ENCODE assay signal across 1 cellular context in the genomic region with DNA sequence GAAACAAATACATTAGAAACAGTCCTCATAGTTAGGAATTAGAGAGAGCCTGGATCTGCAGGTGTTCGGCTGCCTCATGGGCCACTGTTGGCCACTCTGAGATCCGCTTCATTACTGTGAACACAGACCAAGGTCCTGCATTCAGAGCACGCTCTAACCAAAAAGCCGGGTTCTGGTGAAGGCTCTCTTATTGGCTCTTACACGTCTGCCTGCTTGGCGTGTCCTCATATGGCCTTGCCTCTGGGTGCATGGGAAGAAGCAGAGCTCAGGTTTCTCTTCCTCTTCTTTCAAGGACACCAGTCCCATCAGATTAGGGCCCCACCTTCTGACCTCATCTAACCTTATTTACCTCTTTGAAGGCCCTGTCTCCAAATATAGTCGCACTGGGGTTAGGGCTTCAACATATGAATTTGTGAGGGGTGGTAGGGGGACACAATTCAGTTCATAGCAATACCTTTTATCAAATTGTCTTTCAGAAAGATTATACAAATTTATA.
TF ChIP-seq lines count a peak whose summit lies in the region.

No MANE protein-coding gene starts in this region.

TF ChIP-seq in HepG2, 621 proteins besides CTCF, POLR2A, EP300 and RAD21 (continued from another document and continues in another):
- TF ChIP-seq, protein P1, sequence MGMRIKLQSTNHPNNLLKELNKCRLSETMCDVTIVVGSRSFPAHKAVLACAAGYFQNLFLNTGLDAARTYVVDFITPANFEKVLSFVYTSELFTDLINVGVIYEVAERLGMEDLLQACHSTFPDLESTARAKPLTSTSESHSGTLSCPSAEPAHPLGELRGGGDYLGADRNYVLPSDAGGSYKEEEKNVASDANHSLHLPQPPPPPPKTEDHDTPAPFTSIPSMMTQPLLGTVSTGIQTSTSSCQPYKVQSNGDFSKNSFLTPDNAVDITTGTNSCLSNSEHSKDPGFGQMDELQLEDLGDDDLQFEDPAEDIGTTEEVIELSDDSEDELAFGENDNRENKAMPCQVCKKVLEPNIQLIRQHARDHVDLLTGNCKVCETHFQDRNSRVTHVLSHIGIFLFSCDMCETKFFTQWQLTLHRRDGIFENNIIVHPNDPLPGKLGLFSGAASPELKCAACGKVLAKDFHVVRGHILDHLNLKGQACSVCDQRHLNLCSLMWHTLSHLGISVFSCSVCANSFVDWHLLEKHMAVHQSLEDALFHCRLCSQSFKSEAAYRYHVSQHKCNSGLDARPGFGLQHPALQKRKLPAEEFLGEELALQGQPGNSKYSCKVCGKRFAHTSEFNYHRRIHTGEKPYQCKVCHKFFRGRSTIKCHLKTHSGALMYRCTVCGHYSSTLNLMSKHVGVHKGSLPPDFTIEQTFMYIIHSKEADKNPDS (CRISPR knock-in tag; IDR thresholded peaks at IDR 0.05) = no peak
- TF ChIP-seq ZNF7 (CRISPR knock-in tag; IDR thresholded peaks at IDR 0.05) = no peak
- TF ChIP-seq ZNF841 (CRISPR knock-in tag; IDR thresholded peaks at IDR 0.05; ENCODE audit: borderline replicate concordance) = no peak
- TF ChIP-seq HOXA9 (CRISPR knock-in tag; IDR thresholded peaks at IDR 0.05; ENCODE audit: borderline replicate concordance) = no peak
- no peak for TF ChIP-seq KLF15 (CRISPR knock-in tag; IDR thresholded peaks at IDR 0.05; ENCODE audit: borderline replicate concordance)
- TF ChIP-seq FOXP1 (IDR thresholded peaks at IDR 0.05) = no peak
- TF ChIP-seq FOXP1 (CRISPR knock-in tag; IDR thresholded peaks at IDR 0.05) = 0 out of 2 replicates have a peak, but pooled peaks have one; percentile 22
- no peak for TF ChIP-seq ZNF333 (CRISPR knock-in tag; IDR thresholded peaks at IDR 0.05; ENCODE audit: borderline replicate concordance)
- no peak for TF ChIP-seq ZBTB1 (CRISPR knock-in tag; IDR thresholded peaks at IDR 0.05; ENCODE audit: borderline replicate concordance)
- TF ChIP-seq ZNF598 (CRISPR knock-in tag; IDR thresholded peaks at IDR 0.05; ENCODE audit: borderline replicate concordance) = no peak
- TF ChIP-seq KAT8 (CRISPR knock-in tag; IDR thresholded peaks at IDR 0.05) = 0 out of 2 replicates have a peak, but pooled peaks have one; percentile 15
- TF ChIP-seq, protein P2, sequence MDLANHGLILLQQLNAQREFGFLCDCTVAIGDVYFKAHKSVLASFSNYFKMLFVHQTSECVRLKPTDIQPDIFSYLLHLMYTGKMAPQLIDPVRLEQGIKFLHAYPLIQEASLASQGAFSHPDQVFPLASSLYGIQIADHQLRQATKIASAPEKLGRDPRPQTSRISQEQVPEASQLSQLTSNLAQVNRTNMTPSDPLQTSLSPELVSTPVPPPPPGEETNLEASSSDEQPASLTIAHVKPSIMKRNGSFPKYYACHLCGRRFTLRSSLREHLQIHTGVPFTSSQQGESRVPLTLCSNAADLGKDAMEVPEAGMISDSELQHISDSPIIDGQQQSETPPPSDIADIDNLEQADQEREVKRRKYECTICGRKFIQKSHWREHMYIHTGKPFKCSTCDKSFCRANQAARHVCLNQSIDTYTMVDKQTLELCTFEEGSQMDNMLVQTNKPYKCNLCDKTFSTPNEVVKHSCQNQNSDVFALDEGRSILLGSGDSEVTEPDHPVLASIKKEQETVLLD (CRISPR knock-in tag; IDR thresholded peaks at IDR 0.05; ENCODE audit: low read depth) = no peak
- no peak for TF ChIP-seq NCOA1 (CRISPR knock-in tag; IDR thresholded peaks at IDR 0.05)
- TF ChIP-seq HDAC2 (CRISPR knock-in tag; IDR thresholded peaks at IDR 0.05) = peak; percentile 47; the same call in 1 of the 2 replicates
- TF ChIP-seq SRSF9 (IDR thresholded peaks at IDR 0.05; ENCODE audit: borderline replicate concordance, insufficient read depth, low read depth, low read length, poor library complexity, severe bottlenecking) = no peak
- no peak for TF ChIP-seq ZNF709 (CRISPR knock-in tag; IDR thresholded peaks at IDR 0.05)
- no peak for TF ChIP-seq HMGA1 (CRISPR knock-in tag; conservative IDR thresholded peaks at IDR 0.05)
- TF ChIP-seq, protein P3, sequence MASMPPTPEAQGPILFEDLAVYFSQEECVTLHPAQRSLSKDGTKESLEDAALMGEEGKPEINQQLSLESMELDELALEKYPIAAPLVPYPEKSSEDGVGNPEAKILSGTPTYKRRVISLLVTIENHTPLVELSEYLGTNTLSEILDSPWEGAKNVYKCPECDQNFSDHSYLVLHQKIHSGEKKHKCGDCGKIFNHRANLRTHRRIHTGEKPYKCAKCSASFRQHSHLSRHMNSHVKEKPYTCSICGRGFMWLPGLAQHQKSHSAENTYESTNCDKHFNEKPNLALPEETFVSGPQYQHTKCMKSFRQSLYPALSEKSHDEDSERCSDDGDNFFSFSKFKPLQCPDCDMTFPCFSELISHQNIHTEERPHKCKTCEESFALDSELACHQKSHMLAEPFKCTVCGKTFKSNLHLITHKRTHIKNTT (CRISPR knock-in tag; IDR thresholded peaks at IDR 0.05) = no peak
- TF ChIP-seq RELA (CRISPR knock-in tag; IDR thresholded peaks at IDR 0.05) = no peak
- no peak for TF ChIP-seq DPF2 (CRISPR knock-in tag; IDR thresholded peaks at IDR 0.05; ENCODE audit: borderline replicate concordance, low read depth)
- TF ChIP-seq, protein P4, sequence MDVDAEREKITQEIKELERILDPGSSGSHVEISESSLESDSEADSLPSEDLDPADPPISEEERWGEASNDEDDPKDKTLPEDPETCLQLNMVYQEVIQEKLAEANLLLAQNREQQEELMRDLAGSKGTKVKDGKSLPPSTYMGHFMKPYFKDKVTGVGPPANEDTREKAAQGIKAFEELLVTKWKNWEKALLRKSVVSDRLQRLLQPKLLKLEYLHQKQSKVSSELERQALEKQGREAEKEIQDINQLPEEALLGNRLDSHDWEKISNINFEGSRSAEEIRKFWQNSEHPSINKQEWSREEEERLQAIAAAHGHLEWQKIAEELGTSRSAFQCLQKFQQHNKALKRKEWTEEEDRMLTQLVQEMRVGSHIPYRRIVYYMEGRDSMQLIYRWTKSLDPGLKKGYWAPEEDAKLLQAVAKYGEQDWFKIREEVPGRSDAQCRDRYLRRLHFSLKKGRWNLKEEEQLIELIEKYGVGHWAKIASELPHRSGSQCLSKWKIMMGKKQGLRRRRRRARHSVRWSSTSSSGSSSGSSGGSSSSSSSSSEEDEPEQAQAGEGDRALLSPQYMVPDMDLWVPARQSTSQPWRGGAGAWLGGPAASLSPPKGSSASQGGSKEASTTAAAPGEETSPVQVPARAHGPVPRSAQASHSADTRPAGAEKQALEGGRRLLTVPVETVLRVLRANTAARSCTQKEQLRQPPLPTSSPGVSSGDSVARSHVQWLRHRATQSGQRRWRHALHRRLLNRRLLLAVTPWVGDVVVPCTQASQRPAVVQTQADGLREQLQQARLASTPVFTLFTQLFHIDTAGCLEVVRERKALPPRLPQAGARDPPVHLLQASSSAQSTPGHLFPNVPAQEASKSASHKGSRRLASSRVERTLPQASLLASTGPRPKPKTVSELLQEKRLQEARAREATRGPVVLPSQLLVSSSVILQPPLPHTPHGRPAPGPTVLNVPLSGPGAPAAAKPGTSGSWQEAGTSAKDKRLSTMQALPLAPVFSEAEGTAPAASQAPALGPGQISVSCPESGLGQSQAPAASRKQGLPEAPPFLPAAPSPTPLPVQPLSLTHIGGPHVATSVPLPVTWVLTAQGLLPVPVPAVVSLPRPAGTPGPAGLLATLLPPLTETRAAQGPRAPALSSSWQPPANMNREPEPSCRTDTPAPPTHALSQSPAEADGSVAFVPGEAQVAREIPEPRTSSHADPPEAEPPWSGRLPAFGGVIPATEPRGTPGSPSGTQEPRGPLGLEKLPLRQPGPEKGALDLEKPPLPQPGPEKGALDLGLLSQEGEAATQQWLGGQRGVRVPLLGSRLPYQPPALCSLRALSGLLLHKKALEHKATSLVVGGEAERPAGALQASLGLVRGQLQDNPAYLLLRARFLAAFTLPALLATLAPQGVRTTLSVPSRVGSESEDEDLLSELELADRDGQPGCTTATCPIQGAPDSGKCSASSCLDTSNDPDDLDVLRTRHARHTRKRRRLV (CRISPR knock-in tag; IDR thresholded peaks at IDR 0.05) = no peak
- TF ChIP-seq, protein P5, sequence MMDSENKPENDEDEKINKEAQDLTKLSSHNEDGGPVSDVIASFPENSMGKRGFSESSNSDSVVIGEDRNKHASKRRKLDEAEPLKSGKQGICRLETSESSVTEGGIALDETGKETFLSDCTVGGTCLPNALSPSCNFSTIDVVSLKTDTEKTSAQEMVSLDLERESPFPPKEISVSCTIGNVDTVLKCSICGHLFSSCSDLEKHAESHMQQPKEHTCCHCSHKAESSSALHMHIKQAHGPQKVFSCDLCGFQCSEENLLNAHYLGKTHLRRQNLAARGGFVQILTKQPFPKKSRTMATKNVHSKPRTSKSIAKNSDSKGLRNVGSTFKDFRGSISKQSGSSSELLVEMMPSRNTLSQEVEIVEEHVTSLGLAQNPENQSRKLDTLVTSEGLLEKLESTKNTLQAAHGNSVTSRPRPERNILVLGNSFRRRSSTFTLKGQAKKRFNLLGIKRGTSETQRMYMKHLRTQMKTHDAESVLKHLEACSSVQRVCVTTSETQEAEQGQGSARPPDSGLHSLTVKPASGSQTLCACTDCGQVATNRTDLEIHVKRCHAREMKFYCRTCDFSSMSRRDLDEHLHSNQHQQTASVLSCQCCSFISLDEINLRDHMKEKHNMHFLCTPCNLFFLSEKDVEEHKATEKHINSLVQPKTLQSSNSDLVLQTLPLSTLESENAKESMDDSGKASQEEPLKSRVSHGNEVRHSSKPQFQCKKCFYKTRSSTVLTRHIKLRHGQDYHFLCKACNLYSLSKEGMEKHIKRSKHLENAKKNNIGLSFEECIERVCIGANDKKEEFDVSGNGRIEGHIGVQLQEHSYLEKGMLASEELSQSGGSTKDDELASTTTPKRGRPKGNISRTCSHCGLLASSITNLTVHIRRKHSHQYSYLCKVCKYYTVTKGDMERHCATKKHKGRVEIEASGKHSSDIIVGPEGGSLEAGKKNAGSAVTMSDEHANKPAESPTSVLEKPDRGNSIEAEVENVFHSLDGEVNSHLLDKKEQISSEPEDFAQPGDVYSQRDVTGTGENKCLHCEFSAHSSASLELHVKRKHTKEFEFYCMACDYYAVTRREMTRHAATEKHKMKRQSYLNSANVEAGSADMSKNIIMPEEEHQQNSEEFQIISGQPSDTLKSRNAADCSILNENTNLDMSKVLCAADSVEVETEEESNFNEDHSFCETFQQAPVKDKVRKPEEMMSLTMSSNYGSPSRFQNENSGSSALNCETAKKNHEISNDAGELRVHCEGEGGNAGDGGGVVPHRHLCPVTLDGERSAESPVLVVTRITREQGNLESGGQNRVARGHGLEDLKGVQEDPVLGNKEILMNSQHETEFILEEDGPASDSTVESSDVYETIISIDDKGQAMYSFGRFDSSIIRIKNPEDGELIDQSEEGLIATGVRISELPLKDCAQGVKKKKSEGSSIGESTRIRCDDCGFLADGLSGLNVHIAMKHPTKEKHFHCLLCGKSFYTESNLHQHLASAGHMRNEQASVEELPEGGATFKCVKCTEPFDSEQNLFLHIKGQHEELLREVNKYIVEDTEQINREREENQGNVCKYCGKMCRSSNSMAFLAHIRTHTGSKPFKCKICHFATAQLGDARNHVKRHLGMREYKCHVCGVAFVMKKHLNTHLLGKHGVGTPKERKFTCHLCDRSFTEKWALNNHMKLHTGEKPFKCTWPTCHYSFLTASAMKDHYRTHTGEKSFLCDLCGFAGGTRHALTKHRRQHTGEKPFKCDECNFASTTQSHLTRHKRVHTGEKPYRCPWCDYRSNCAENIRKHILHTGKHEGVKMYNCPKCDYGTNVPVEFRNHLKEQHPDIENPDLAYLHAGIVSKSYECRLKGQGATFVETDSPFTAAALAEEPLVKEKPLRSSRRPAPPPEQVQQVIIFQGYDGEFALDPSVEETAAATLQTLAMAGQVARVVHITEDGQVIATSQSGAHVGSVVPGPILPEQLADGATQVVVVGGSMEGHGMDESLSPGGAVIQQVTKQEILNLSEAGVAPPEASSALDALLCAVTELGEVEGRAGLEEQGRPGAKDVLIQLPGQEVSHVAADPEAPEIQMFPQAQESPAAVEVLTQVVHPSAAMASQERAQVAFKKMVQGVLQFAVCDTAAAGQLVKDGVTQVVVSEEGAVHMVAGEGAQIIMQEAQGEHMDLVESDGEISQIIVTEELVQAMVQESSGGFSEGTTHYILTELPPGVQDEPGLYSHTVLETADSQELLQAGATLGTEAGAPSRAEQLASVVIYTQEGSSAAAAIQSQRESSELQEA (CRISPR knock-in tag; IDR thresholded peaks at IDR 0.05; ENCODE audit: not compliant biosample characterization) = no peak
- TF ChIP-seq SIN3B (IDR thresholded peaks at IDR 0.05; ENCODE audit: low read length) = no peak
- no peak for TF ChIP-seq ETV6 (CRISPR knock-in tag; conservative IDR thresholded peaks at IDR 0.05)
- no peak for TF ChIP-seq PCBP2 (optimal IDR thresholded peaks at IDR 0.05; ENCODE audit: low read depth, low read length, poor library complexity, severe bottlenecking)
- no peak for TF ChIP-seq AGO2 (optimal IDR thresholded peaks at IDR 0.05; ENCODE audit: low read depth, low read length)
- TF ChIP-seq, protein P6, sequence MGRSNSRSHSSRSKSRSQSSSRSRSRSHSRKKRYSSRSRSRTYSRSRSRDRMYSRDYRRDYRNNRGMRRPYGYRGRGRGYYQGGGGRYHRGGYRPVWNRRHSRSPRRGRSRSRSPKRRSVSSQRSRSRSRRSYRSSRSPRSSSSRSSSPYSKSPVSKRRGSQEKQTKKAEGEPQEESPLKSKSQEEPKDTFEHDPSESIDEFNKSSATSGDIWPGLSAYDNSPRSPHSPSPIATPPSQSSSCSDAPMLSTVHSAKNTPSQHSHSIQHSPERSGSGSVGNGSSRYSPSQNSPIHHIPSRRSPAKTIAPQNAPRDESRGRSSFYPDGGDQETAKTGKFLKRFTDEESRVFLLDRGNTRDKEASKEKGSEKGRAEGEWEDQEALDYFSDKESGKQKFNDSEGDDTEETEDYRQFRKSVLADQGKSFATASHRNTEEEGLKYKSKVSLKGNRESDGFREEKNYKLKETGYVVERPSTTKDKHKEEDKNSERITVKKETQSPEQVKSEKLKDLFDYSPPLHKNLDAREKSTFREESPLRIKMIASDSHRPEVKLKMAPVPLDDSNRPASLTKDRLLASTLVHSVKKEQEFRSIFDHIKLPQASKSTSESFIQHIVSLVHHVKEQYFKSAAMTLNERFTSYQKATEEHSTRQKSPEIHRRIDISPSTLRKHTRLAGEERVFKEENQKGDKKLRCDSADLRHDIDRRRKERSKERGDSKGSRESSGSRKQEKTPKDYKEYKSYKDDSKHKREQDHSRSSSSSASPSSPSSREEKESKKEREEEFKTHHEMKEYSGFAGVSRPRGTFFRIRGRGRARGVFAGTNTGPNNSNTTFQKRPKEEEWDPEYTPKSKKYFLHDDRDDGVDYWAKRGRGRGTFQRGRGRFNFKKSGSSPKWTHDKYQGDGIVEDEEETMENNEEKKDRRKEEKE (IDR thresholded peaks at IDR 0.05) = no peak
- no peak for TF ChIP-seq ZNF382 (CRISPR knock-in tag; IDR thresholded peaks at IDR 0.05; ENCODE audit: borderline replicate concordance)
- no peak for TF ChIP-seq ZNF674 (CRISPR knock-in tag; IDR thresholded peaks at IDR 0.05; ENCODE audit: low read depth)
- TF ChIP-seq, protein P7, sequence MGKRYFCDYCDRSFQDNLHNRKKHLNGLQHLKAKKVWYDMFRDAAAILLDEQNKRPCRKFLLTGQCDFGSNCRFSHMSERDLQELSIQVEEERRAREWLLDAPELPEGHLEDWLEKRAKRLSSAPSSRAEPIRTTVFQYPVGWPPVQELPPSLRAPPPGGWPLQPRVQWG (CRISPR knock-in tag; IDR thresholded peaks at IDR 0.05; ENCODE audit: borderline replicate concordance, low read depth) = no peak
- TF ChIP-seq SALL1 (CRISPR knock-in tag; IDR thresholded peaks at IDR 0.05) = peak; percentile 56
- no peak for TF ChIP-seq ZNF205 (CRISPR knock-in tag; IDR thresholded peaks at IDR 0.05)
- TF ChIP-seq ZNF138 (CRISPR knock-in tag; IDR thresholded peaks at IDR 0.05; ENCODE audit: low read depth) = no peak
- no peak for TF ChIP-seq KMT2A (CRISPR knock-in tag; IDR thresholded peaks at IDR 0.05)
- no peak for TF ChIP-seq KLF13 (CRISPR knock-in tag; IDR thresholded peaks at IDR 0.05)
- TF ChIP-seq, protein P8, sequence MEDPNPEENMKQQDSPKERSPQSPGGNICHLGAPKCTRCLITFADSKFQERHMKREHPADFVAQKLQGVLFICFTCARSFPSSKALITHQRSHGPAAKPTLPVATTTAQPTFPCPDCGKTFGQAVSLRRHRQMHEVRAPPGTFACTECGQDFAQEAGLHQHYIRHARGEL (CRISPR knock-in tag; IDR thresholded peaks at IDR 0.05) = no peak
- TF ChIP-seq NR2C2 (CRISPR knock-in tag; IDR thresholded peaks at IDR 0.05; ENCODE audit: borderline replicate concordance) = no peak
- no peak for TF ChIP-seq ZNF33A (CRISPR knock-in tag; IDR thresholded peaks at IDR 0.05; ENCODE audit: borderline replicate concordance)
